8 cellular contexts compared by ENCODE assay signal in genomic region chr9:131728961-131729360, GRCh38. TPM values are rescaled to one million over a fixed set of nuclear protein-coding genes. Genes with fewer than 3 reads are reported as not detected.
DNase-seq lines count a peak whose midpoint lies in the region; ATAC-seq and TF ChIP-seq lines count a peak whose summit lies in the region.

No MANE protein-coding gene starts in this region.

- intact Hi-C loops in CD8-positive, alpha-beta T cell (cut with DNase I, micrococcal nuclease): loop anchor here (1.0 to 2.0 kb wide), 4 partner anchors 10 to 94 kb away; no protein-coding TSS in a partner anchor
- intact Hi-C loops in IMR-90 (cut with micrococcal nuclease): loop anchor here (2.0 kb wide), 1 partner anchor 14 kb away; no protein-coding TSS in a partner anchor

- H4K91ac ChIP-seq in IMR-90 (ENCODE audit: insufficient read depth, low read depth, low read length): no peak overlapping the region
- no peak overlapping the region for H4K91ac ChIP-seq in trophoblast cell (ENCODE audit: low read depth, low read length)

- CTCF ChIA-PET in CD8-positive, alpha-beta T cell (lab: Charles Lee): interaction anchor here (0.7 to 2.9 kb wide), 5 partner anchors 11 to 255 kb away, joined by 3 to 24 read pairs (median 7); partner anchors contain the start of gene RAPGEF1
- CTCF ChIA-PET in IMR-90 (lab: Yijun Ruan, JAX): no interaction called here

- no peak overlapping the region for H3K18ac ChIP-seq in IMR-90 (ENCODE audit: low read depth, low read length)
- no peak overlapping the region for H3K18ac ChIP-seq in trophoblast cell (ENCODE audit: low read length)

- H3K56ac ChIP-seq in IMR-90 (ENCODE audit: extremely low read depth, insufficient read depth, low read length): no peak overlapping the region

- no peak overlapping the region for H4K12ac ChIP-seq in trophoblast cell (ENCODE audit: low read depth, low read length)

- no peaks in the 10 kb centered on the region for H3K36me3 ChIP-seq in CD8-positive, alpha-beta T cell (ENCODE audit: insufficient read depth, low read length)
- no peaks in the 10 kb centered on the region for H3K36me3 ChIP-seq in IMR-90 (ENCODE audit: control insufficient read depth, insufficient read depth, low read length)
- H3K36me3 ChIP-seq in thymus (ENCODE audit: control insufficient read depth, insufficient read depth): no peaks in the 10 kb centered on the region
- no peaks in the 10 kb centered on the region for H3K36me3 ChIP-seq in trophoblast cell (ENCODE audit: control insufficient read depth in 1 of 2, insufficient read depth in 2 of 2, low read length in 2 of 2)

- peak overlapping the region; percentile 98 for H3K27ac Mint-ChIP-seq in CD8-positive, alpha-beta T cell

- peak overlapping the region; percentile 43; the same call in 1 of the 2 replicates for H2AK5ac ChIP-seq in IMR-90 (ENCODE audit: low read depth, low read length)
- H2AK5ac ChIP-seq in trophoblast cell (ENCODE audit: low read length): no peak overlapping the region

- no TSS peak for BruUV-seq in IMR-90 (replicated peaks; lab: Mats Ljungman, UMichigan)

- H3K4ac ChIP-seq in IMR-90 (ENCODE audit: low read depth, low read length) (no peak overlapping the region), trophoblast cell (ENCODE audit: low read depth, low read length) (no peak overlapping the region)

- no peaks in the 10 kb centered on the region for H3K9me3 Mint-ChIP-seq in CD8-positive, alpha-beta T cell

- H3K4me3 Mint-ChIP-seq in CD8-positive, alpha-beta T cell: peak overlapping the region; percentile 70

- H3K36me3 Mint-ChIP-seq in CD8-positive, alpha-beta T cell: peaks cover 4% of the 10 kb centered on the region

- H3K4me1 Mint-ChIP-seq in CD8-positive, alpha-beta T cell (ENCODE audit: low read depth): peaks cover 87% of the 10 kb centered on the region

- POLR2A ChIA-PET in CD8-positive, alpha-beta T cell (lab: Charles Lee): interaction anchor here (0.8 to 2.9 kb wide), 7 partner anchors 9 to 94 kb away, joined by 3 to 13 read pairs (median 5); no protein-coding TSS in a partner anchor
- POLR2A ChIA-PET in IMR-90 (lab: Charles Lee; ENCODE audit: unreplicated experiment): no interaction called here

- no peaks in the 10 kb centered on the region for H3K9me3 ChIP-seq in CD8-positive, alpha-beta T cell (ENCODE audit: low read length)
- no peaks in the 10 kb centered on the region for H3K9me3 ChIP-seq in IMR-90 (ENCODE audit: control insufficient read depth, insufficient read depth, low read length)
- no peaks in the 10 kb centered on the region for H3K9me3 ChIP-seq in thymus (ENCODE audit: control insufficient read depth)
- H3K9me3 ChIP-seq in trophoblast cell (ENCODE audit: insufficient read depth, low read depth, low read length): no peaks in the 10 kb centered on the region

- no peak overlapping the region for H2BK5ac ChIP-seq in IMR-90 (ENCODE audit: low read depth, low read length, poor library complexity, severe bottlenecking)
- no peak overlapping the region for H2BK5ac ChIP-seq in trophoblast cell (ENCODE audit: low read depth, low read length, poor library complexity)

- H2BK20ac ChIP-seq in IMR-90 (ENCODE audit: low read depth, low read length): no peak overlapping the region

- H3K9me1 ChIP-seq in IMR-90 (ENCODE audit: insufficient read depth, low read length): peaks cover 27% of the 10 kb centered on the region

- H3K79me2 ChIP-seq in trophoblast cell (ENCODE audit: control insufficient read depth, insufficient read depth, low read length, poor library complexity): peaks cover 24% of the 10 kb centered on the region

- H4K8ac ChIP-seq in IMR-90 (ENCODE audit: low read depth in 2 of 2, low read length in 2 of 2) (no peak overlapping the region), trophoblast cell (ENCODE audit: low read depth, low read length) (no peak overlapping the region)

- H2BK120ac ChIP-seq in IMR-90 (ENCODE audit: low read depth, low read length) (no peak overlapping the region), trophoblast cell (ENCODE audit: insufficient read depth, low read length, poor library complexity) (no peak overlapping the region)

- H3K27me3 Mint-ChIP-seq in CD8-positive, alpha-beta T cell (ENCODE audit: low read depth): no peaks in the 10 kb centered on the region

- no peak overlapping the region for H2BK12ac ChIP-seq in trophoblast cell (ENCODE audit: low read length)

- H3K79me1 ChIP-seq in IMR-90 (ENCODE audit: low read depth in 1 of 2, low read length in 2 of 2) (peaks cover 17 to 75% of the 10 kb centered on the region in 2 experiments), trophoblast cell (ENCODE audit: low read length) (peaks cover under 1% of the 10 kb centered on the region)

- peak; percentile 70 for ATAC-seq in CD8-positive, alpha-beta T cell
- ATAC-seq in IMR-90 (ENCODE audit: low read depth): no peak
- no peak for ATAC-seq in GM18519 (IDR thresholded peaks at IDR 0.05; ENCODE audit: low FRiP score, unreplicated experiment)

- peak overlapping the region; percentile 36 for H3K4me3 ChIP-seq in CD8-positive, alpha-beta T cell (ENCODE audit: low read depth, low read length)
- H3K4me3 ChIP-seq in IMR-90 (ENCODE audit: insufficient read depth, low read depth, low read length): no peak overlapping the region
- no peak overlapping the region for H3K4me3 ChIP-seq in thymus (ENCODE audit: low read length)
- H3K4me3 ChIP-seq in trophoblast cell (ENCODE audit: low read depth, low read length): no peak overlapping the region

- dilution Hi-C loops in IMR-90 (cut with HindIII; ENCODE audit: low sequenced_read_pairs, unreplicated experiment): no loop called here

- H2AK9ac ChIP-seq in IMR-90 (replicated peaks; ENCODE audit: low read depth, low read length, poor library complexity): no peak overlapping the region

- H3K4me1 ChIP-seq in CD8-positive, alpha-beta T cell (ENCODE audit: insufficient read depth, low read length): peaks cover 85% of the 10 kb centered on the region
- peaks cover 29% of the 10 kb centered on the region for H3K4me1 ChIP-seq in IMR-90 (ENCODE audit: control insufficient read depth, insufficient read depth, low read length)
- peaks cover 66% of the 10 kb centered on the region for H3K4me1 ChIP-seq in thymus (ENCODE audit: control insufficient read depth, insufficient read depth, low read length)
- H3K4me1 ChIP-seq in trophoblast cell (ENCODE audit: control insufficient read depth in 1 of 2, insufficient read depth in 2 of 2, low read length in 2 of 2): peaks cover 18 to 31% of the 10 kb centered on the region in 2 experiments

- peak in 5 of 7 experiments; percentile 38 to 83 (median 62) for DNase-seq in CD8-positive, alpha-beta T cell
- DNase-seq in IMR-90: no peak
- DNase-seq in activated T-cell treated with anti-CD3 and anti-CD28 coated beads for 24 hours (ENCODE audit: low read depth): peak; percentile 58
- DNase-seq in GM13976 (ENCODE audit: low spot score): no peak
- DNase-seq in trophoblast cell: no peak

- H4K5ac ChIP-seq in IMR-90 (ENCODE audit: low read depth, low read length): no peak overlapping the region

- H3K14ac ChIP-seq in IMR-90 (replicated peaks; ENCODE audit: low read depth, low read length) (no peak overlapping the region), trophoblast cell (ENCODE audit: low read length) (no peak overlapping the region)

- H2BK15ac ChIP-seq in IMR-90 (ENCODE audit: low read depth, low read length): no peak overlapping the region

- no peak overlapping the region for H3K4me2 ChIP-seq in IMR-90 (ENCODE audit: low read depth, low read length)
- no peak overlapping the region for H3K4me2 ChIP-seq in trophoblast cell (ENCODE audit: low read length)

- no peak for TF ChIP-seq CTCF in CD8-positive, alpha-beta T cell (IDR thresholded peaks at IDR 0.05)
- TF ChIP-seq CTCF in IMR-90 (conservative IDR thresholded peaks at IDR 0.05; ENCODE audit: low read depth, low read length): no peak
- TF ChIP-seq CTCF in GM13976 (IDR thresholded peaks at IDR 0.05; ENCODE audit: borderline replicate concordance, control extremely low read depth, extremely low read depth, insufficient read depth, missing control alignments): no peak

- TF ChIP-seq POLR2A in IMR-90 (IDR thresholded peaks at IDR 0.05; ENCODE audit: low read depth, low read length): no peak

- H3K27ac ChIP-seq in CD8-positive, alpha-beta T cell (ENCODE audit: low read depth, low read length): peak overlapping the region; percentile 76
- no peak overlapping the region for H3K27ac ChIP-seq in IMR-90 (ENCODE audit: insufficient read depth, low read length)
- peak overlapping the region; percentile 12 for H3K27ac ChIP-seq in layer of hippocampus (ENCODE audit: low read depth, low read length)
- H3K27ac ChIP-seq in thymus (ENCODE audit: low read depth): peak overlapping the region; percentile 92
- no peak overlapping the region for H3K27ac ChIP-seq in trophoblast cell (ENCODE audit: low read depth, low read length)

- H4K20me1 ChIP-seq in IMR-90 (ENCODE audit: insufficient read depth, low read length): peaks cover 79% of the 10 kb centered on the region

- H2AFZ ChIP-seq in IMR-90 (replicated peaks; ENCODE audit: low read length, poor library complexity) (no peak overlapping the region), trophoblast cell (ENCODE audit: insufficient read depth, low read length, poor library complexity) (no peak overlapping the region)

- 20% methylated on average over 1 of the region's 3 CpGs; no CpG with 5 or more reads in 1 of the 2 experiments for WGBS in IMR-90 (ENCODE audit: extremely low coverage in 2 of 2, insufficient read length in 1 of 2), 2 experiments
- 2% methylated on average over 3 of the region's 3 CpGs for whole genome bisulfite sequencing in thymus
- no CpG with 5 or more reads among the region's 3 CpGs for WGBS in trophoblast cell (ENCODE audit: extremely low coverage, insufficient coverage, insufficient read length)

- H3K27me3 ChIP-seq in CD8-positive, alpha-beta T cell (ENCODE audit: insufficient read depth, low read length): no peaks in the 10 kb centered on the region
- no peaks in the 10 kb centered on the region for H3K27me3 ChIP-seq in IMR-90 (ENCODE audit: control insufficient read depth, insufficient read depth, low read length)
- H3K27me3 ChIP-seq in layer of hippocampus (ENCODE audit: control insufficient read depth, insufficient read depth, low read length): no peaks in the 10 kb centered on the region
- H3K27me3 ChIP-seq in thymus (ENCODE audit: control insufficient read depth, insufficient read depth): no peaks in the 10 kb centered on the region
- no peaks in the 10 kb centered on the region for H3K27me3 ChIP-seq in trophoblast cell (ENCODE audit: insufficient read depth, low read length)

- in situ Hi-C loops in IMR-90 (cut with MboI; ENCODE audit: low sequenced_read_pairs) (no loop called here), GM13976 (cut with MboI; ENCODE audit: low sequenced_read_pairs, unreplicated experiment) (no loop called here)

- TF ChIP-seq RAD21 in IMR-90 (IDR thresholded peaks at IDR 0.05; ENCODE audit: low read length): no peak

- H3K23ac ChIP-seq in IMR-90 (ENCODE audit: low read depth, low read length) (no peak overlapping the region), trophoblast cell (ENCODE audit: low read length) (no peak overlapping the region)

- H3K9ac ChIP-seq in IMR-90 (ENCODE audit: low read depth, low read length) (no peak overlapping the region), trophoblast cell (ENCODE audit: low read length) (no peak overlapping the region)

RNA-seq across cellular contexts. Expression of gene RAPGEF1, which starts 10.9 kb away (rescaled TPM):
- 100 to 1,000 TPM; 127 to 130 TPM for total RNA-seq in CD8-positive, alpha-beta T cell
- 13.1 and 13.3 TPM in 2 replicates for total RNA-seq in IMR-90 (2012; rRNA removed)
- polyA plus RNA-seq in IMR-90 (2012; rRNA removed) (22.3 and 23.0 TPM in 2 replicates), thymus (25.9 TPM)
- polyA plus RNA-seq in IMR-90 (2012; cell fraction: cytosol; rRNA removed): 14.6 and 21.5 TPM in 2 replicates
- 30.5 and 31.7 TPM in 2 replicates for polyA plus RNA-seq in IMR-90 (2012; cell fraction: nucleus; rRNA removed; ENCODE audit: low replicate concordance)
- 77.7 and 79.5 TPM in 2 replicates for polyA plus RNA-seq in trophoblast cell (2013)

Comparison
In these comparisons a context has a peak if more than half of its experiments do, and no peak if none do; other contexts are left out.
1. DNase-seq: peak in CD8-positive, alpha-beta T cell (5 of 7) and activated T-cell treated with anti-CD3 and anti-CD28 coated beads for 24 hours (single experiment); none in IMR-90 (single experiment), GM13976 (single experiment) and trophoblast cell (0 of 2).
2. H3K27ac ChIP-seq: peak in CD8-positive, alpha-beta T cell (single experiment), layer of hippocampus (single experiment) and thymus (single experiment); none in IMR-90 (single experiment) and trophoblast cell (single experiment).